16 cellular contexts compared by ENCODE assay signal in the genomic region with DNA sequence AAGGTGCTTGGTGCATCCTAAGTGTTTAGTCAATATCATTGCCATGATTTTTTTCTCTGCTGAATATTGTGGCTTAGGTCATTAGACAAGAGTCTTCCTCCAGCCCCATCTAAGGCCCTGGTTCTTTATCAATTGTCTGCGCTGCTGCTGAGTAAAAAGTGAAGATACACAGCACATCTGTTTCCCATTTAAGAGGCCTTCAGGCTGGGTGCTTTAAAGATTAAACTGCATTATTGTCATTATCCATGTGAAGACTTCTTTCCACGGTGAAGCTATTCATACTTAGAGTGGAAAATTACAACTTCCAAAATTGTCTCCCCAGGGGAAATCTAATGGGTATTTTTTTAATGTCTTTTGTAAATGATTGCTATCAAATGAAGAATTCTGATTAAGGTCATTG.
DNase-seq lines count a peak whose midpoint lies in the region; TF ChIP-seq lines count a peak whose summit lies in the region.
"Had no signal": no experiment of that assay in that cellular context is flagged by ENCODE, and none has a peak within 500 bp of the region (broad histone marks: within the 10 kb centered on the region; RNA-seq: fewer than 3 reads in every experiment).

No MANE protein-coding gene starts in this region.

- H3K36me3 ChIP-seq in A673 (ENCODE audit: insufficient read depth, low read length, poor library complexity, severe bottlenecking) (no peaks in the 10 kb centered on the region), SK-N-MC (ENCODE audit: insufficient read depth, low read length) (no peaks in the 10 kb centered on the region), left ventricle myocardium inferior (no peaks in the 10 kb centered on the region)
- H3K36me3 ChIP-seq: BLaER1 had no signal

- H3K27me3 Mint-ChIP-seq in HFFc6 (ENCODE audit: insufficient read depth) (no peaks in the 10 kb centered on the region), progenitor cell of endocrine pancreas (no peaks in the 10 kb centered on the region)
- H3K27me3 Mint-ChIP-seq: CD4-positive, alpha-beta memory T cell had no signal

- H3K27ac Mint-ChIP-seq in HFFc6 (peak overlapping the region; percentile 46; the same call in 1 of the 2 replicates), progenitor cell of endocrine pancreas (peak overlapping the region; percentile 13)
- H3K27ac Mint-ChIP-seq: CD14-positive monocyte; CD4-positive, alpha-beta memory T cell had no signal

- peak; percentile 48 for DNase-seq in A673 (ENCODE audit: low spot score)
- DNase-seq in HFFc6: peak; percentile 55
- peak; percentile 39 for DNase-seq in SK-N-MC (ENCODE audit: low read depth, low spot score)
- DNase-seq in progenitor cell of endocrine pancreas (ENCODE audit: low spot score, unreplicated experiment): no peak
- no peak for DNase-seq in DMS79 treated with DMSO at 0.1 percent for 48 hours (lab: John Stamatoyannopoulos, UW)
- DNase-seq in left ventricle myocardium inferior: no peak
- no peak for DNase-seq in KG1 (lab: John Stamatoyannopoulos, UW)
- DNase-seq: CD4-positive, alpha-beta memory T cell; DMS153; DND-41; GM23248; HCEC 1CT had no signal

- peaks cover 31% of the 10 kb centered on the region for H3K9me3 ChIP-seq in A673 (ENCODE audit: low read depth, low read length, poor library complexity, severe bottlenecking)
- H3K9me3 ChIP-seq in SK-N-MC (ENCODE audit: low read depth, low read length): no peaks in the 10 kb centered on the region
- peaks cover under 1% of the 10 kb centered on the region for H3K9me3 ChIP-seq in left ventricle myocardium inferior (replicated peaks)
- H3K9me3 ChIP-seq: A549, BLaER1 had no signal

- no peak overlapping the region for H3K9ac ChIP-seq in SK-N-MC (ENCODE audit: insufficient read length)
- H3K9ac ChIP-seq: BLaER1, GM23248 had no signal

- H3K4me1 ChIP-seq in A673 (ENCODE audit: insufficient read depth, low read length, poor library complexity, severe bottlenecking): no peaks in the 10 kb centered on the region
- no peaks in the 10 kb centered on the region for H3K4me1 ChIP-seq in left ventricle myocardium inferior
- H3K4me1 ChIP-seq: A549, BLaER1 had no signal

- H3K9me3 Mint-ChIP-seq in HFFc6: no peaks in the 10 kb centered on the region; the same call in 1 of the 2 replicates
- no peaks in the 10 kb centered on the region for H3K9me3 Mint-ChIP-seq in progenitor cell of endocrine pancreas (ENCODE audit: low read depth)

- no TSS peak for BruUV-seq in A673 (replicated peaks; lab: Mats Ljungman, UMichigan)

- H3K36me3 Mint-ChIP-seq in HFFc6 (ENCODE audit: low read depth): peaks cover 5% of the 10 kb centered on the region
- no peaks in the 10 kb centered on the region for H3K36me3 Mint-ChIP-seq in progenitor cell of endocrine pancreas (ENCODE audit: insufficient read depth)
- H3K36me3 Mint-ChIP-seq: CD14-positive monocyte; CD4-positive, alpha-beta memory T cell had no signal

- TF ChIP-seq CTCF in A673 (conservative IDR thresholded peaks at IDR 0.05; ENCODE audit: low read depth, low read length): no peak
- TF ChIP-seq CTCF in HFFc6 (IDR thresholded peaks at IDR 0.05): no peak
- TF ChIP-seq CTCF in progenitor cell of endocrine pancreas (IDR thresholded peaks at IDR 0.05; ENCODE audit: unreplicated experiment): no peak
- no peak for TF ChIP-seq CTCF in left ventricle myocardium inferior (IDR thresholded peaks at IDR 0.05; ENCODE audit: borderline replicate concordance)

- H3K27ac ChIP-seq in A673 (ENCODE audit: low read depth, low read length, poor library complexity, severe bottlenecking): no peak overlapping the region
- H3K27ac ChIP-seq in SK-N-MC: no peak overlapping the region
- H3K27ac ChIP-seq in left ventricle myocardium inferior (replicated peaks): no peak overlapping the region
- H3K27ac ChIP-seq: A549, BLaER1, GM23248, HL-60 had no signal

- CTCF ChIA-PET in A673 (lab: Charles Lee): no interaction called here

- POLR2A ChIA-PET in A673 (lab: Charles Lee; ENCODE audit: low non-redundant PET): no interaction called here

- H3K27me3 ChIP-seq in A673 (replicated peaks; ENCODE audit: insufficient read depth, low read depth, low read length, poor library complexity) (no peaks in the 10 kb centered on the region), left ventricle myocardium inferior (ENCODE audit: low read depth) (no peaks in the 10 kb centered on the region)
- H3K27me3 ChIP-seq: BLaER1 had no signal

- H3K4me1 Mint-ChIP-seq in HFFc6 (ENCODE audit: low read depth): peaks cover 51% of the 10 kb centered on the region; the same call in 1 of the 2 replicates
- H3K4me1 Mint-ChIP-seq in progenitor cell of endocrine pancreas (ENCODE audit: low read depth): peaks cover 4% of the 10 kb centered on the region
- H3K4me1 Mint-ChIP-seq: CD14-positive monocyte; CD4-positive, alpha-beta memory T cell had no signal

- intact Hi-C loops in A673 (cut with micrococcal nuclease; ENCODE audit: unreplicated experiment) (no loop called here), left ventricle myocardium inferior (cut with micrococcal nuclease) (no loop called here)

- H3K4me3 ChIP-seq in A673 (ENCODE audit: low read depth, low read length, poor library complexity, severe bottlenecking): no peak overlapping the region
- H3K4me3 ChIP-seq in SK-N-MC: no peak overlapping the region
- no peak overlapping the region for H3K4me3 ChIP-seq in left ventricle myocardium inferior
- H3K4me3 ChIP-seq: A549, BLaER1, GM23248 had no signal

- H3K4me3 Mint-ChIP-seq in HFFc6 (no peak overlapping the region), progenitor cell of endocrine pancreas (ENCODE audit: low read depth) (no peak overlapping the region)
- H3K4me3 Mint-ChIP-seq: CD14-positive monocyte; CD4-positive, alpha-beta memory T cell had no signal

Comparison
In these comparisons a context has a peak if more than half of its experiments do, and no peak if none do; other contexts are left out.
1. DNase-seq: peak in A673 (single experiment), HFFc6 (single experiment) and SK-N-MC (single experiment); none in progenitor cell of endocrine pancreas (single experiment), DMS79 treated with DMSO at 0.1 percent for 48 hours (single experiment), left ventricle myocardium inferior (single experiment) and KG1 (single experiment).